17 cellular contexts compared by ENCODE assay signal in the genomic region with DNA sequence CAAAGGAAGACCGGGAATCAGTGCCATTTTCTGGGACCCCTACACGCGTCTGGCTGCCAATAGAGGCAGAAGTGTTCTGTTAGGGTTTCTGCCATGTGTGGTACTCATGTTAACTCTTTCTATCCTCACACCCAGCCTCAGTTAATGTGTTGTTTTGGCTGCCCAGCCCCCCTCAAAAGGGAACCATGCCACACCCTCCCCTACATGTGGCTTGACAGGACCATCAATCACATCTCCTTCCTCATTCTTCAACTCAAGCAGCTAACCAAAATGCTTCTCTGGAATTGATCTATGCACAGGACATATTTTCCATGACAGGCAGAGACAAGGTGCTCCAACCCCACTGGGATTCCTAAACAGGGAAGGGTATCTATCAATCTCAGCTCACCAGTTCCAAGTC. TPM values are rescaled to one million over a fixed set of nuclear protein-coding genes. Genes with fewer than 3 reads are reported as not detected.
DNase-seq lines count a peak whose midpoint lies in the region; ATAC-seq, FAIRE-seq and TF ChIP-seq lines count a peak whose summit lies in the region.
"Had no signal": no experiment of that assay in that cellular context is flagged by ENCODE, and none has a peak within 500 bp of the region (broad histone marks: within the 10 kb centered on the region; RNA-seq: fewer than 3 reads in every experiment).

No MANE protein-coding gene starts in this region.

- peaks cover 48% of the 10 kb centered on the region for H3K36me3 Mint-ChIP-seq in progenitor cell of endocrine pancreas (ENCODE audit: insufficient read depth)

- no peaks in the 10 kb centered on the region for H3K27me3 ChIP-seq in K562 (ENCODE audit: control insufficient read depth in 2 of 2, insufficient read depth in 2 of 2, low read length in 2 of 2)
- H3K27me3 ChIP-seq: BLaER1 had no signal

- POLR2A ChIA-PET in K562 (lab: Yijun Ruan, JAX), result interaction anchor here (1.1 to 1.4 kb wide), 2 partner anchors 8 to 21 kb away, joined by 3 to 4 read pairs; no protein-coding TSS in a partner anchor

- peak; percentile 5 to 12 for DNase-seq in NOMO-1 (lab: John Stamatoyannopoulos, UW; ENCODE audit: unreplicated experiment in 2 of 2)
- DNase-seq in NOMO-1 treated with dmso at 0.1 percent for 144 hours (lab: John Stamatoyannopoulos, UW; ENCODE audit: unreplicated experiment), result no peak
- peak; percentile 24 for DNase-seq in MV-4-11 (lab: John Stamatoyannopoulos, UW)
- DNase-seq in K562 (ENCODE audit: extremely low read depth in 1 of 4, low spot score in 3 of 4), result no peak
- no peak for DNase-seq in progenitor cell of endocrine pancreas (ENCODE audit: low spot score, unreplicated experiment)
- DNase-seq in stimulated activated CD4-positive, alpha-beta T cell treated with anti-CD3 and anti-CD28 coated beads, Interleukin-15, amount 100 ng/mL, for 24 hours, result no peak
- DNase-seq in COR-L47 (lab: John Stamatoyannopoulos, UW), result no peak
- DNase-seq: 8988T, AML-193, DMS79, EL, GM23248, H7 had no signal

- H3K79me2 ChIP-seq in K562 (ENCODE audit: control insufficient read depth, insufficient read depth, low read length), result no peaks in the 10 kb centered on the region

- TF ChIP-seq RAD21 in K562 (CRISPR knock-in tag; conservative IDR thresholded peaks at IDR 0.05 in 1 of 2, IDR thresholded peaks at IDR 0.05 in 1 of 2), result no peak

- H3K9me3 Mint-ChIP-seq in progenitor cell of endocrine pancreas (ENCODE audit: low read depth), result no peaks in the 10 kb centered on the region

- FAIRE-seq in K562 (lab: Jason Lieb, UNC), result peak; percentile 29
- FAIRE-seq: G401.6, GM12891 had no signal

- H3K4me1 ChIP-seq in K562 (replicated peaks in 1 of 2; ENCODE audit: control insufficient read depth in 2 of 2, insufficient read depth in 2 of 2, low read length in 2 of 2), result no peaks in the 10 kb centered on the region

- in situ Hi-C loops in K562 (cut with MboI), result no loop called here

- peaks cover 90% of the 10 kb centered on the region; the same call in 2 of the 3 replicates for H3K36me3 ChIP-seq in K562 (ENCODE audit: control insufficient read depth, insufficient read depth, low read length)

- CTCF ChIA-PET in K562 (lab: Yijun Ruan, JAX; ENCODE audit: low intra/inter-chr PET ratio), result no interaction called here

- H3K27ac Mint-ChIP-seq in progenitor cell of endocrine pancreas, result peak overlapping the region; percentile 65

- TF ChIP-seq CTCF in K562 (IDR thresholded peaks at IDR 0.05 in 2 of 3, conservative IDR thresholded peaks at IDR 0.05 in 1 of 3; ENCODE audit: insufficient read depth in 2 of 3, low read depth in 1 of 3, low read length in 3 of 3), result no peak
- TF ChIP-seq CTCF in progenitor cell of endocrine pancreas (IDR thresholded peaks at IDR 0.05; ENCODE audit: unreplicated experiment), result no peak

- H3K4me3 ChIP-seq in K562, result no peak overlapping the region
- H3K4me3 ChIP-seq: BLaER1, GM23248 had no signal

- TF ChIP-seq EP300 in K562 (IDR thresholded peaks at IDR 0.05; ENCODE audit: low read length), result no peak

- H4K20me1 ChIP-seq in K562 (replicated peaks; ENCODE audit: control insufficient read depth, insufficient read depth, low read length), result 0 out of 2 replicates have a peak, but pooled peaks cover 4% of the 10 kb centered on the region
- H4K20me1 ChIP-seq: BLaER1 had no signal

- TF ChIP-seq POLR2A in K562 (conservative IDR thresholded peaks at IDR 0.05), result 0 out of 2 replicates have a peak, but pooled peaks have one; percentile 13

- peaks cover 2% of the 10 kb centered on the region for H3K4me1 Mint-ChIP-seq in progenitor cell of endocrine pancreas (ENCODE audit: low read depth)

- H3K4me3 Mint-ChIP-seq in progenitor cell of endocrine pancreas (ENCODE audit: low read depth), result no peak overlapping the region

- H3K9me1 ChIP-seq in K562 (ENCODE audit: control insufficient read depth, insufficient read depth, low read length), result no peaks in the 10 kb centered on the region

- no peak overlapping the region for H2AFZ ChIP-seq in K562 (ENCODE audit: low read depth, low read length)
- H2AFZ ChIP-seq: GM23248 had no signal

- intact Hi-C loops in K562 (cut with micrococcal nuclease), result no loop called here

- H3K27me3 Mint-ChIP-seq in progenitor cell of endocrine pancreas, result no peaks in the 10 kb centered on the region

- H3K9me3 ChIP-seq in K562 (replicated peaks; ENCODE audit: control insufficient read depth, insufficient read depth, low read depth, low read length), result no peaks in the 10 kb centered on the region
- H3K9me3 ChIP-seq: BLaER1 had no signal

- 90% methylated on average over 3 of the region's 3 CpGs for WGBS in K562 (ENCODE audit: insufficient coverage, low coverage, missing lambda C conversion rate)

- no TSS peak for BruUV-seq in K562 (replicated peaks; lab: Mats Ljungman, UMichigan)

- H3K9ac ChIP-seq in K562 (ENCODE audit: insufficient read depth in 1 of 2, low read depth in 2 of 2, low read length in 2 of 2), result no peak overlapping the region
- H3K9ac ChIP-seq: BLaER1, GM23248 had no signal

- no peak overlapping the region for H3K4me2 ChIP-seq in K562 (ENCODE audit: insufficient read depth, low read length)
- H3K4me2 ChIP-seq: BLaER1 had no signal

- ATAC-seq in K562, result no peak

- no peak overlapping the region for H3K27ac ChIP-seq in K562 (ENCODE audit: extremely low read depth, low read depth, low read length)
- H3K27ac ChIP-seq: BLaER1, GM23248, HL-60 had no signal

TF ChIP-seq in K562, 482 proteins besides CTCF, POLR2A, EP300 and RAD21 (continues in another document):
- TF ChIP-seq MEIS2 (IDR thresholded peaks at IDR 0.05; ENCODE audit: partially characterized antibody) (peak; percentile 89), HNRNPL (IDR thresholded peaks at IDR 0.05; ENCODE audit: low read depth, low read length) (no peak)
- TF ChIP-seq, protein P1, sequence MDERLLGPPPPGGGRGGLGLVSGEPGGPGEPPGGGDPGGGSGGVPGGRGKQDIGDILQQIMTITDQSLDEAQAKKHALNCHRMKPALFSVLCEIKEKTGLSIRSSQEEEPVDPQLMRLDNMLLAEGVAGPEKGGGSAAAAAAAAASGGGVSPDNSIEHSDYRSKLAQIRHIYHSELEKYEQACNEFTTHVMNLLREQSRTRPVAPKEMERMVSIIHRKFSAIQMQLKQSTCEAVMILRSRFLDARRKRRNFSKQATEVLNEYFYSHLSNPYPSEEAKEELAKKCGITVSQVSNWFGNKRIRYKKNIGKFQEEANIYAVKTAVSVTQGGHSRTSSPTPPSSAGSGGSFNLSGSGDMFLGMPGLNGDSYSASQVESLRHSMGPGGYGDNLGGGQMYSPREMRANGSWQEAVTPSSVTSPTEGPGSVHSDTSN (CRISPR knock-in tag; IDR thresholded peaks at IDR 0.05; ENCODE audit: low read depth), result no peak
- TF ChIP-seq, protein P1 (tag; conservative IDR thresholded peaks at IDR 0.05; ENCODE audit: low read depth), result peak; percentile 73

RNA-seq across cellular contexts. Expression of a gene that starts 22.0 kb away (rescaled TPM):
- 126 and 261 TPM in 2 replicates for total RNA-seq in K562 (2011; cell fraction: chromatin; rRNA removed; ENCODE audit: low replicate concordance)
- 198 and 225 TPM in 2 replicates for total RNA-seq in K562 (2011; cell fraction: nucleolus; rRNA removed)
- 177 and 193 TPM in 2 replicates for total RNA-seq in K562 (2011; cell fraction: nucleoplasm; rRNA removed)
- total RNA-seq in K562 (2014; rRNA removed), result 190 and 230 TPM in 2 replicates
- 118 and 136 TPM in 2 replicates for total RNA-seq in K562 (2014; rRNA removed; fragmentation: Illumina TruSeq; extraction: Trizol)
- total RNA-seq in K562 (2015; rRNA removed; fragmentation: Illumina TruSeq; extraction: Trizol), result 186 and 187 TPM in 2 replicates
- total RNA-seq in K562 (2021), result 251 and 261 TPM in 2 replicates
- polyA plus RNA-seq in K562 (2011; rRNA removed), result 244 and 287 TPM in 2 replicates
- polyA plus RNA-seq in K562 (2011; cell fraction: cytosol; rRNA removed), result 421 and 456 TPM in 2 replicates
- polyA plus RNA-seq in K562 (2011; cell fraction: nucleus; rRNA removed), result 249 and 298 TPM in 2 replicates
- 184 and 240 TPM in 2 replicates for polyA plus RNA-seq in K562 (2012)
- polyA plus RNA-seq in K562 (2014; fragmentation: Illumina TruSeq; extraction: Trizol), result 269 and 289 TPM in 2 replicates
- polyA plus RNA-seq in K562 (2014; fragmentation: Nextera tagmentation; extraction: Ambion mirVana), result 100 to 1,000 TPM in 1 of 2 experiments, 10 to 100 TPM in 1; 82.5 to 148 TPM
- 211 and 237 TPM in 2 replicates for polyA plus RNA-seq in K562 (2014; rRNA removed)
- 353 and 413 TPM in 2 replicates for polyA minus RNA-seq in K562 (2011; rRNA and poly(A)+ RNA removed)
- 235 and 242 TPM in 2 replicates for polyA minus RNA-seq in K562 (2011; cell fraction: cytosol; rRNA and poly(A)+ RNA removed)
- 87.8 and 105 TPM in 2 replicates for polyA minus RNA-seq in K562 (2011; cell fraction: nucleus; rRNA and poly(A)+ RNA removed)
- total RNA-seq in progenitor cell of endocrine pancreas, result 328 and 329 TPM in 2 replicates

RNA-seq across cellular contexts. Expression of a gene that starts 40.0 kb away (rescaled TPM):
- total RNA-seq in K562 (2011; cell fraction: chromatin; rRNA removed; ENCODE audit: low replicate concordance), result not detected in 2 replicates
- not detected in 2 replicates for total RNA-seq in K562 (2011; cell fraction: nucleolus; rRNA removed)
- not detected in 2 replicates for total RNA-seq in K562 (2011; cell fraction: nucleoplasm; rRNA removed)
- total RNA-seq in K562 (2014; rRNA removed), result not detected in 2 replicates
- total RNA-seq in K562 (2014; rRNA removed; fragmentation: Illumina TruSeq; extraction: Trizol), result not detected in 2 replicates
- not detected in 2 replicates for total RNA-seq in K562 (2015; rRNA removed; fragmentation: Illumina TruSeq; extraction: Trizol)
- not detected in 2 replicates for total RNA-seq in K562 (2021)
- polyA plus RNA-seq in K562 (2011; rRNA removed), result not detected in 2 replicates
- polyA plus RNA-seq in K562 (2011; cell fraction: cytosol; rRNA removed), result not detected in 2 replicates
- polyA plus RNA-seq in K562 (2011; cell fraction: nucleus; rRNA removed), result not detected in 2 replicates
- polyA plus RNA-seq in K562 (2012), result not detected in 2 replicates
- polyA plus RNA-seq in K562 (2014; fragmentation: Illumina TruSeq; extraction: Trizol), result not detected in 2 replicates
- not detected for polyA plus RNA-seq in K562 (2014; fragmentation: Nextera tagmentation; extraction: Ambion mirVana)
- not detected in 2 replicates for polyA plus RNA-seq in K562 (2014; rRNA removed)
- polyA minus RNA-seq in K562 (2011; rRNA and poly(A)+ RNA removed), result not detected in 2 replicates
- polyA minus RNA-seq in K562 (2011; cell fraction: cytosol; rRNA and poly(A)+ RNA removed), result not detected in 2 replicates
- not detected in 2 replicates for polyA minus RNA-seq in K562 (2011; cell fraction: nucleus; rRNA and poly(A)+ RNA removed)
- total RNA-seq in progenitor cell of endocrine pancreas, result not detected in 2 replicates
- total RNA-seq: GM23248, H7 had no signal
- polyA plus RNA-seq: GM23248 had no signal

Comparison
In these comparisons a context has a peak if more than half of its experiments do, and no peak if none do; other contexts are left out.
1. DNase-seq: peak in NOMO-1 (2 of 2) and MV-4-11 (single experiment); none in NOMO-1 treated with dmso at 0.1 percent for 144 hours (single experiment), K562 (0 of 4), progenitor cell of endocrine pancreas (single experiment), stimulated activated CD4-positive, alpha-beta T cell treated with anti-CD3 and anti-CD28 coated beads, Interleukin-15, amount 100 ng/mL, for 24 hours (single experiment) and COR-L47 (single experiment).